ENCODE assay signal across 1 cellular context in the genomic region with DNA sequence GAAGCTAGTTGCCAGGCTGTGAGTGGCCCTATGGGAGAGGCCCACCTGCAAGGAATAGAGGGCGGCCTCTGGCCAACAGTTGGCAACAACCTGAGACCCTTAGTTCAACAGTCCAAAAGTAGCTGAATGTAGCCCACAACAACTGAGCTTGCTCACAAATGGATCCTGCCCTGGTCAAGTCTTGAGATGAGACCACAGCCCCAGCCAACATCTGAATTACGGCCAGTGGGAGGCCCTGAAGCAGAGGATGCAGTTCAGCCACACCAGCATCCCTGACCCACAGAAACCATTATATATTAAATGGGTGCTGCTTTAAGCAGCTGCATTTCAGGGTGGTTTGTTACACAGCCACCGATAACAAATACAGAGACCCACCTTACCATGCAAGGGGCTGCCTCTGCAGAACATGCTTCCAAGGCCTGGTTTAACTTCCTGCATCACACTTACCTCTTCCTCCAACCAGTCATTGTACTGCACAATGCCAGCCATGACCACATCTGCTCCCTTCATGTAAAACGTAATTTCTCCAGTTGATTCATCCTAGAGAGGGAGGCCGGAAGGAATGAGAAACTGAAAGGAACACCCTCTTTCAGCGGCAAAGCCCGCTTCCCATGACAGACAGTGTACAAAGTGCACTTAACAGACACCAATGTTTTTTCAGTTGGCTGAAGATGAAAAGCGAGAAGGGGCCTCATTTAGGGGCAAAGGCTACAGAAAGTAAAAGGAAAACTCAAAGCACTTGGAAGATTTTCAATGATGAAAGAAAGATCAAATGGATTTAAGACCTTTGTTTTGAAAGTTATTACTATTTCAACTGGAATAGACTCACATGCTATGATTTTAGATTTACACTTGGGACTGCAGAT.
TF ChIP-seq lines count a peak whose summit lies in the region.

No MANE protein-coding gene starts in this region.

TF ChIP-seq in HepG2, 621 proteins besides CTCF, POLR2A, EP300 and RAD21 (continued from another document and continues in another):
- TF ChIP-seq, protein P1, sequence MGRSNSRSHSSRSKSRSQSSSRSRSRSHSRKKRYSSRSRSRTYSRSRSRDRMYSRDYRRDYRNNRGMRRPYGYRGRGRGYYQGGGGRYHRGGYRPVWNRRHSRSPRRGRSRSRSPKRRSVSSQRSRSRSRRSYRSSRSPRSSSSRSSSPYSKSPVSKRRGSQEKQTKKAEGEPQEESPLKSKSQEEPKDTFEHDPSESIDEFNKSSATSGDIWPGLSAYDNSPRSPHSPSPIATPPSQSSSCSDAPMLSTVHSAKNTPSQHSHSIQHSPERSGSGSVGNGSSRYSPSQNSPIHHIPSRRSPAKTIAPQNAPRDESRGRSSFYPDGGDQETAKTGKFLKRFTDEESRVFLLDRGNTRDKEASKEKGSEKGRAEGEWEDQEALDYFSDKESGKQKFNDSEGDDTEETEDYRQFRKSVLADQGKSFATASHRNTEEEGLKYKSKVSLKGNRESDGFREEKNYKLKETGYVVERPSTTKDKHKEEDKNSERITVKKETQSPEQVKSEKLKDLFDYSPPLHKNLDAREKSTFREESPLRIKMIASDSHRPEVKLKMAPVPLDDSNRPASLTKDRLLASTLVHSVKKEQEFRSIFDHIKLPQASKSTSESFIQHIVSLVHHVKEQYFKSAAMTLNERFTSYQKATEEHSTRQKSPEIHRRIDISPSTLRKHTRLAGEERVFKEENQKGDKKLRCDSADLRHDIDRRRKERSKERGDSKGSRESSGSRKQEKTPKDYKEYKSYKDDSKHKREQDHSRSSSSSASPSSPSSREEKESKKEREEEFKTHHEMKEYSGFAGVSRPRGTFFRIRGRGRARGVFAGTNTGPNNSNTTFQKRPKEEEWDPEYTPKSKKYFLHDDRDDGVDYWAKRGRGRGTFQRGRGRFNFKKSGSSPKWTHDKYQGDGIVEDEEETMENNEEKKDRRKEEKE (IDR thresholded peaks at IDR 0.05) = no peak
- no peak for TF ChIP-seq MTA3 (CRISPR knock-in tag; IDR thresholded peaks at IDR 0.05)
- TF ChIP-seq EEA1 (CRISPR knock-in tag; IDR thresholded peaks at IDR 0.05; ENCODE audit: borderline replicate concordance) = no peak
- TF ChIP-seq ZC3H13 (CRISPR knock-in tag; IDR thresholded peaks at IDR 0.05) = no peak
- TF ChIP-seq ZNF75D (CRISPR knock-in tag; IDR thresholded peaks at IDR 0.05; ENCODE audit: borderline replicate concordance) = no peak
- no peak for TF ChIP-seq FOXC1 (CRISPR knock-in tag; IDR thresholded peaks at IDR 0.05; ENCODE audit: borderline replicate concordance)
- no peak for TF ChIP-seq ZNF33A (CRISPR knock-in tag; IDR thresholded peaks at IDR 0.05; ENCODE audit: borderline replicate concordance)
- TF ChIP-seq, protein P2, sequence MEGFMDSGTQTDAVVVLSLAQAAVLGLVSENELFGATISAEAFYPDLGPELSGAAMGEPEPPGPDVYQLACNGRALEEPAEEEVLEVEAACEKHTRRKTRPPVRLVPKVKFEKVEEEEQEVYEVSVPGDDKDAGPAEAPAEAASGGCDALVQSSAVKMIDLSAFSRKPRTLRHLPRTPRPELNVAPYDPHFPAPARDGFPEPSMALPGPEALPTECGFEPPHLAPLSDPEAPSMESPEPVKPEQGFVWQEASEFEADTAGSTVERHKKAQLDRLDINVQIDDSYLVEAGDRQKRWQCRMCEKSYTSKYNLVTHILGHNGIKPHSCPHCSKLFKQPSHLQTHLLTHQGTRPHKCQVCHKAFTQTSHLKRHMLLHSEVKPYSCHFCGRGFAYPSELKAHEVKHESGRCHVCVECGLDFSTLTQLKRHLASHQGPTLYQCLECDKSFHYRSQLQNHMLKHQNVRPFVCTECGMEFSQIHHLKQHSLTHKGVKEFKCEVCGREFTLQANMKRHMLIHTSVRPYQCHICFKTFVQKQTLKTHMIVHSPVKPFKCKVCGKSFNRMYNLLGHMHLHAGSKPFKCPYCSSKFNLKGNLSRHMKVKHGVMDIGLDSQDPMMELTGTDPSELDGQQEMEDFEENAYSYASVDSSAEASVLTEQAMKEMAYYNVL (CRISPR knock-in tag; IDR thresholded peaks at IDR 0.05; ENCODE audit: borderline replicate concordance) = peak; percentile 91
- no peak for TF ChIP-seq NFYC (CRISPR knock-in tag; IDR thresholded peaks at IDR 0.05)
- TF ChIP-seq SOX6 (IDR thresholded peaks at IDR 0.05) = no peak
- peak; percentile 82 for TF ChIP-seq SOX6 (CRISPR knock-in tag; IDR thresholded peaks at IDR 0.05)
- TF ChIP-seq, protein P3, sequence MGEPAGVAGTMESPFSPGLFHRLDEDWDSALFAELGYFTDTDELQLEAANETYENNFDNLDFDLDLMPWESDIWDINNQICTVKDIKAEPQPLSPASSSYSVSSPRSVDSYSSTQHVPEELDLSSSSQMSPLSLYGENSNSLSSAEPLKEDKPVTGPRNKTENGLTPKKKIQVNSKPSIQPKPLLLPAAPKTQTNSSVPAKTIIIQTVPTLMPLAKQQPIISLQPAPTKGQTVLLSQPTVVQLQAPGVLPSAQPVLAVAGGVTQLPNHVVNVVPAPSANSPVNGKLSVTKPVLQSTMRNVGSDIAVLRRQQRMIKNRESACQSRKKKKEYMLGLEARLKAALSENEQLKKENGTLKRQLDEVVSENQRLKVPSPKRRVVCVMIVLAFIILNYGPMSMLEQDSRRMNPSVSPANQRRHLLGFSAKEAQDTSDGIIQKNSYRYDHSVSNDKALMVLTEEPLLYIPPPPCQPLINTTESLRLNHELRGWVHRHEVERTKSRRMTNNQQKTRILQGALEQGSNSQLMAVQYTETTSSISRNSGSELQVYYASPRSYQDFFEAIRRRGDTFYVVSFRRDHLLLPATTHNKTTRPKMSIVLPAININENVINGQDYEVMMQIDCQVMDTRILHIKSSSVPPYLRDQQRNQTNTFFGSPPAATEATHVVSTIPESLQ (CRISPR knock-in tag; conservative IDR thresholded peaks at IDR 0.05) = no peak
- TF ChIP-seq, protein P4, sequence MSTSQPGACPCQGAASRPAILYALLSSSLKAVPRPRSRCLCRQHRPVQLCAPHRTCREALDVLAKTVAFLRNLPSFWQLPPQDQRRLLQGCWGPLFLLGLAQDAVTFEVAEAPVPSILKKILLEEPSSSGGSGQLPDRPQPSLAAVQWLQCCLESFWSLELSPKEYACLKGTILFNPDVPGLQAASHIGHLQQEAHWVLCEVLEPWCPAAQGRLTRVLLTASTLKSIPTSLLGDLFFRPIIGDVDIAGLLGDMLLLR (CRISPR knock-in tag; IDR thresholded peaks at IDR 0.05) = no peak
- TF ChIP-seq, protein P5, sequence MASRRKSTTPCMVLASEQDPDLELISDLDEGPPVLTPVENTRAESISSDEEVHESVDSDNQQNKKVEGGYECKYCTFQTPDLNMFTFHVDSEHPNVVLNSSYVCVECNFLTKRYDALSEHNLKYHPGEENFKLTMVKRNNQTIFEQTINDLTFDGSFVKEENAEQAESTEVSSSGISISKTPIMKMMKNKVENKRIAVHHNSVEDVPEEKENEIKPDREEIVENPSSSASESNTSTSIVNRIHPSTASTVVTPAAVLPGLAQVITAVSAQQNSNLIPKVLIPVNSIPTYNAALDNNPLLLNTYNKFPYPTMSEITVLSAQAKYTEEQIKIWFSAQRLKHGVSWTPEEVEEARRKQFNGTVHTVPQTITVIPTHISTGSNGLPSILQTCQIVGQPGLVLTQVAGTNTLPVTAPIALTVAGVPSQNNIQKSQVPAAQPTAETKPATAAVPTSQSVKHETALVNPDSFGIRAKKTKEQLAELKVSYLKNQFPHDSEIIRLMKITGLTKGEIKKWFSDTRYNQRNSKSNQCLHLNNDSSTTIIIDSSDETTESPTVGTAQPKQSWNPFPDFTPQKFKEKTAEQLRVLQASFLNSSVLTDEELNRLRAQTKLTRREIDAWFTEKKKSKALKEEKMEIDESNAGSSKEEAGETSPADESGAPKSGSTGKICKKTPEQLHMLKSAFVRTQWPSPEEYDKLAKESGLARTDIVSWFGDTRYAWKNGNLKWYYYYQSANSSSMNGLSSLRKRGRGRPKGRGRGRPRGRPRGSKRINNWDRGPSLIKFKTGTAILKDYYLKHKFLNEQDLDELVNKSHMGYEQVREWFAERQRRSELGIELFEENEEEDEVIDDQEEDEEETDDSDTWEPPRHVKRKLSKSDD (CRISPR knock-in tag; IDR thresholded peaks at IDR 0.05; ENCODE audit: low read depth) = no peak
- TF ChIP-seq SMARCC2 (IDR thresholded peaks at IDR 0.05) = no peak
- TF ChIP-seq NR1H2 (CRISPR knock-in tag; IDR thresholded peaks at IDR 0.05; ENCODE audit: borderline replicate concordance, low read depth) = no peak; the same call in 1 of the 2 replicates
- TF ChIP-seq, protein P6, sequence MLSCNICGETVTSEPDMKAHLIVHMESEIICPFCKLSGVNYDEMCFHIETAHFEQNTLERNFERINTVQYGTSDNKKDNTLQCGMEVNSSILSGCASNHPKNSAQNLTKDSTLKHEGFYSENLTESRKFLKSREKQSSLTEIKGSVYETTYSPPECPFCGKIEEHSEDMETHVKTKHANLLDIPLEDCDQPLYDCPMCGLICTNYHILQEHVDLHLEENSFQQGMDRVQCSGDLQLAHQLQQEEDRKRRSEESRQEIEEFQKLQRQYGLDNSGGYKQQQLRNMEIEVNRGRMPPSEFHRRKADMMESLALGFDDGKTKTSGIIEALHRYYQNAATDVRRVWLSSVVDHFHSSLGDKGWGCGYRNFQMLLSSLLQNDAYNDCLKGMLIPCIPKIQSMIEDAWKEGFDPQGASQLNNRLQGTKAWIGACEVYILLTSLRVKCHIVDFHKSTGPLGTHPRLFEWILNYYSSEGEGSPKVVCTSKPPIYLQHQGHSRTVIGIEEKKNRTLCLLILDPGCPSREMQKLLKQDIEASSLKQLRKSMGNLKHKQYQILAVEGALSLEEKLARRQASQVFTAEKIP (CRISPR knock-in tag; IDR thresholded peaks at IDR 0.05; ENCODE audit: borderline replicate concordance) = no peak
- TF ChIP-seq, protein P7, sequence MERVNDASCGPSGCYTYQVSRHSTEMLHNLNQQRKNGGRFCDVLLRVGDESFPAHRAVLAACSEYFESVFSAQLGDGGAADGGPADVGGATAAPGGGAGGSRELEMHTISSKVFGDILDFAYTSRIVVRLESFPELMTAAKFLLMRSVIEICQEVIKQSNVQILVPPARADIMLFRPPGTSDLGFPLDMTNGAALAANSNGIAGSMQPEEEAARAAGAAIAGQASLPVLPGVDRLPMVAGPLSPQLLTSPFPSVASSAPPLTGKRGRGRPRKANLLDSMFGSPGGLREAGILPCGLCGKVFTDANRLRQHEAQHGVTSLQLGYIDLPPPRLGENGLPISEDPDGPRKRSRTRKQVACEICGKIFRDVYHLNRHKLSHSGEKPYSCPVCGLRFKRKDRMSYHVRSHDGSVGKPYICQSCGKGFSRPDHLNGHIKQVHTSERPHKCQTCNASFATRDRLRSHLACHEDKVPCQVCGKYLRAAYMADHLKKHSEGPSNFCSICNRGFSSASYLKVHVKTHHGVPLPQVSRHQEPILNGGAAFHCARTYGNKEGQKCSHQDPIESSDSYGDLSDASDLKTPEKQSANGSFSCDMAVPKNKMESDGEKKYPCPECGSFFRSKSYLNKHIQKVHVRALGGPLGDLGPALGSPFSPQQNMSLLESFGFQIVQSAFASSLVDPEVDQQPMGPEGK (CRISPR knock-in tag; IDR thresholded peaks at IDR 0.05) = peak; percentile 45; the same call in 1 of the 2 replicates
- TF ChIP-seq RARA (CRISPR knock-in tag; IDR thresholded peaks at IDR 0.05) = peak; percentile 60; the same call in 1 of the 2 replicates
- TF ChIP-seq ZBTB38 (CRISPR knock-in tag; IDR thresholded peaks at IDR 0.05) = no peak; the same call in 1 of the 2 replicates
- no peak for TF ChIP-seq ZNF367 (CRISPR knock-in tag; IDR thresholded peaks at IDR 0.05; ENCODE audit: borderline replicate concordance)
- TF ChIP-seq, protein P8, sequence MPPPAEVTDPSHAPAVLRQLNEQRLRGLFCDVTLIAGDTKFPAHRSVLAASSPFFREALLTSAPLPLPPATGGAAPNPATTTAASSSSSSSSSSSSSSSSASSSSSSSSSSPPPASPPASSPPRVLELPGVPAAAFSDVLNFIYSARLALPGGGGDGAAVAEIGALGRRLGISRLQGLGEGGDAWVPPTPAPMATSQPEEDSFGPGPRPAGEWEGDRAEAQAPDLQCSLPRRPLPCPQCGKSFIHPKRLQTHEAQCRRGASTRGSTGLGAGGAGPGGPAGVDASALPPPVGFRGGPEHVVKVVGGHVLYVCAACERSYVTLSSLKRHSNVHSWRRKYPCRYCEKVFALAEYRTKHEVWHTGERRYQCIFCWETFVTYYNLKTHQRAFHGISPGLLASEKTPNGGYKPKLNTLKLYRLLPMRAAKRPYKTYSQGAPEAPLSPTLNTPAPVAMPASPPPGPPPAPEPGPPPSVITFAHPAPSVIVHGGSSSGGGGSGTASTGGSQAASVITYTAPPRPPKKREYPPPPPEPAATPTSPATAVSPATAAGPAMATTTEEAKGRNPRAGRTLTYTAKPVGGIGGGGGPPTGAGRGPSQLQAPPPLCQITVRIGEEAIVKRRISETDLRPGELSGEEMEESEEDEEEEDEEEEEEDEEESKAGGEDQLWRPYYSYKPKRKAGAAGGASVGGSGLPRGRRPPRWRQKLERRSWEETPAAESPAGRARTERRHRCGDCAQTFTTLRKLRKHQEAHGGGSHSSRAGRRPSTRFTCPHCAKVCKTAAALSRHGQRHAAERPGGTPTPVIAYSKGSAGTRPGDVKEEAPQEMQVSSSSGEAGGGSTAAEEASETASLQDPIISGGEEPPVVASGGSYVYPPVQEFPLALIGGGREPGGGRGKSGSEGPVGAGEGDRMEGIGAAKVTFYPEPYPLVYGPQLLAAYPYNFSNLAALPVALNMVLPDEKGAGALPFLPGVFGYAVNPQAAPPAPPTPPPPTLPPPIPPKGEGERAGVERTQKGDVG (CRISPR knock-in tag; IDR thresholded peaks at IDR 0.05; ENCODE audit: borderline replicate concordance) = no peak
- no peak for TF ChIP-seq PCBP1 (IDR thresholded peaks at IDR 0.05; ENCODE audit: borderline replicate concordance, low read depth, low read length)
- peak; percentile 70; the same call in 1 of the 2 replicates for TF ChIP-seq TARDBP (CRISPR knock-in tag; IDR thresholded peaks at IDR 0.05)
- TF ChIP-seq RXRB (CRISPR knock-in tag; IDR thresholded peaks at IDR 0.05; ENCODE audit: borderline replicate concordance) = peak; percentile 80
- TF ChIP-seq ZNF841 (CRISPR knock-in tag; IDR thresholded peaks at IDR 0.05; ENCODE audit: borderline replicate concordance) = no peak
- no peak for TF ChIP-seq ZFP36 (IDR thresholded peaks at IDR 0.05; ENCODE audit: borderline replicate concordance, low read depth, low read length, partially characterized antibody)
- no peak for TF ChIP-seq GTF2F1 (IDR thresholded peaks at IDR 0.05; ENCODE audit: low read length)
- peak; percentile 80; the same call in 1 of the 2 replicates for TF ChIP-seq HMG20A (CRISPR knock-in tag; IDR thresholded peaks at IDR 0.05; ENCODE audit: borderline replicate concordance)
- TF ChIP-seq ZNF629 (CRISPR knock-in tag; conservative IDR thresholded peaks at IDR 0.05) = no peak
- peak; percentile 86 for TF ChIP-seq PPARG (CRISPR knock-in tag; conservative IDR thresholded peaks at IDR 0.05)
- peak; percentile 75; the same call in 1 of the 2 replicates for TF ChIP-seq SMAD1 (CRISPR knock-in tag; IDR thresholded peaks at IDR 0.05; ENCODE audit: borderline replicate concordance, low read depth)
- no peak for TF ChIP-seq ESRRA (CRISPR knock-in tag; IDR thresholded peaks at IDR 0.05; ENCODE audit: low read depth)
- TF ChIP-seq ZNF614 (CRISPR knock-in tag; IDR thresholded peaks at IDR 0.05; ENCODE audit: borderline replicate concordance) = peak; percentile 91; the same call in 1 of the 2 replicates
- TF ChIP-seq MED13 (CRISPR knock-in tag; IDR thresholded peaks at IDR 0.05) = no peak
- TF ChIP-seq MZF1 (CRISPR knock-in tag; IDR thresholded peaks at IDR 0.05; ENCODE audit: borderline replicate concordance) = 0 out of 2 replicates have a peak, but pooled peaks have one; percentile 12
- TF ChIP-seq, protein P9, sequence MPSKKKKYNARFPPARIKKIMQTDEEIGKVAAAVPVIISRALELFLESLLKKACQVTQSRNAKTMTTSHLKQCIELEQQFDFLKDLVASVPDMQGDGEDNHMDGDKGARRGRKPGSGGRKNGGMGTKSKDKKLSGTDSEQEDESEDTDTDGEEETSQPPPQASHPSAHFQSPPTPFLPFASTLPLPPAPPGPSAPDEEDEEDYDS (CRISPR knock-in tag; IDR thresholded peaks at IDR 0.05) = peak; percentile 63; the same call in 1 of the 2 replicates
